In genomic region chr4:12963291-12963690, GRCh38 we compare ENCODE assay signal across 7 cellular contexts.
"Had no signal": no experiment of that assay in that cellular context is flagged by ENCODE, and none has a peak within 500 bp of the region (broad histone marks: within the 10 kb centered on the region; RNA-seq: fewer than 3 reads in every experiment).

No MANE protein-coding gene starts in this region.

- H3K4me3 ChIP-seq: GM23338 had no signal

- DNase-seq: H9, HCEC 1CT, KBM-7 had no signal

- ATAC-seq: GM23338 had no signal

- H2AFZ ChIP-seq: GM23338 had no signal

- H3K27ac ChIP-seq: HL-60 had no signal

- FAIRE-seq: H1, H54 had no signal

- H3K4me2 ChIP-seq: GM23338 had no signal
